ENCODE assay signal across 1 cellular context in the genomic region with DNA sequence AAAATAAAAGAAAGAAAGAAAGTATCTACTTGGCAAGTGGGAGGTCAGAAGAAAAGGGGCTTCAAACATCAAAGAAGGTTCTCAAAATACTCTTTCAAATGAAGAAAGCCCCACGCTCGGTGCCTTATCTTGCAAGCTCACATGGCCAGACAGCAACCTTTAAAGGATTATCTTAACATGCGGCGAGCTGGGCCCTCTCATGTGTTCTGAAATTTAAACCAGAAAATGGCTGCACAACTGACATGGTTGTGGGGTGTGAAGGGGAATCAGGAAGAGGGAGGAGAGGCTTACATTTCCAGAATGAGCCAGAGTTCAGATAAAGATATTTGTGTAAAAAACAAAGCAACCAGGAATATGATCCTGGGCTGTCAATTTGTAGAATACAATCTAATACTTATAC.
TF ChIP-seq lines count a peak whose summit lies in the region.

No MANE protein-coding gene starts in this region.

TF ChIP-seq in K562, 482 proteins besides CTCF, POLR2A, EP300 and RAD21 (continued from another document and continues in another):
- TF ChIP-seq, protein P1, sequence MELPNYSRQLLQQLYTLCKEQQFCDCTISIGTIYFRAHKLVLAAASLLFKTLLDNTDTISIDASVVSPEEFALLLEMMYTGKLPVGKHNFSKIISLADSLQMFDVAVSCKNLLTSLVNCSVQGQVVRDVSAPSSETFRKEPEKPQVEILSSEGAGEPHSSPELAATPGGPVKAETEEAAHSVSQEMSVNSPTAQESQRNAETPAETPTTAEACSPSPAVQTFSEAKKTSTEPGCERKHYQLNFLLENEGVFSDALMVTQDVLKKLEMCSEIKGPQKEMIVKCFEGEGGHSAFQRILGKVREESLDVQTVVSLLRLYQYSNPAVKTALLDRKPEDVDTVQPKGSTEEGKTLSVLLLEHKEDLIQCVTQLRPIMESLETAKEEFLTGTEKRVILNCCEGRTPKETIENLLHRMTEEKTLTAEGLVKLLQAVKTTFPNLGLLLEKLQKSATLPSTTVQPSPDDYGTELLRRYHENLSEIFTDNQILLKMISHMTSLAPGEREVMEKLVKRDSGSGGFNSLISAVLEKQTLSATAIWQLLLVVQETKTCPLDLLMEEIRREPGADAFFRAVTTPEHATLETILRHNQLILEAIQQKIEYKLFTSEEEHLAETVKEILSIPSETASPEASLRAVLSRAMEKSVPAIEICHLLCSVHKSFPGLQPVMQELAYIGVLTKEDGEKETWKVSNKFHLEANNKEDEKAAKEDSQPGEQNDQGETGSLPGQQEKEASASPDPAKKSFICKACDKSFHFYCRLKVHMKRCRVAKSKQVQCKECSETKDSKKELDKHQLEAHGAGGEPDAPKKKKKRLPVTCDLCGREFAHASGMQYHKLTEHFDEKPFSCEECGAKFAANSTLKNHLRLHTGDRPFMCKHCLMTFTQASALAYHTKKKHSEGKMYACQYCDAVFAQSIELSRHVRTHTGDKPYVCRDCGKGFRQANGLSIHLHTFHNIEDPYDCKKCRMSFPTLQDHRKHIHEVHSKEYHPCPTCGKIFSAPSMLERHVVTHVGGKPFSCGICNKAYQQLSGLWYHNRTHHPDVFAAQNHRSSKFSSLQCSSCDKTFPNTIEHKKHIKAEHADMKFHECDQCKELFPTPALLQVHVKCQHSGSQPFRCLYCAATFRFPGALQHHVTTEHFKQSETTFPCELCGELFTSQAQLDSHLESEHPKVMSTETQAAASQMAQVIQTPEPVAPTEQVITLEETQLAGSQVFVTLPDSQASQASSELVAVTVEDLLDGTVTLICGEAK (IDR thresholded peaks at IDR 0.05) = no peak
- TF ChIP-seq, protein P1 (CRISPR knock-in tag; IDR thresholded peaks at IDR 0.05) = no peak
- TF ChIP-seq NRF1 (conservative IDR thresholded peaks at IDR 0.05 in 1 of 2, IDR thresholded peaks at IDR 0.05 in 1 of 2) (no peak), C11orf30 (IDR thresholded peaks at IDR 0.05; ENCODE audit: low read depth) (no peak), ZNF561 (CRISPR knock-in tag; conservative IDR thresholded peaks at IDR 0.05) (peak; percentile 78), ZKSCAN1 (IDR thresholded peaks at IDR 0.05; ENCODE audit: low read depth, low read length) (no peak), ZEB2 (IDR thresholded peaks at IDR 0.05) (no peak), ZBTB43 (CRISPR knock-in tag; IDR thresholded peaks at IDR 0.05) (no peak), CEBPZ (IDR thresholded peaks at IDR 0.05; ENCODE audit: borderline replicate concordance, low read depth, low read length) (no peak), ZNF778 (CRISPR knock-in tag; IDR thresholded peaks at IDR 0.05) (no peak), ILF3 (IDR thresholded peaks at IDR 0.05; ENCODE audit: borderline replicate concordance) (no peak), FOXJ3 (CRISPR knock-in tag; IDR thresholded peaks at IDR 0.05) (no peak), ZNF511 (CRISPR knock-in tag; IDR thresholded peaks at IDR 0.05) (peak; percentile 99), CHD1 (IDR thresholded peaks at IDR 0.05; ENCODE audit: low read length) (no peak), ZNF518B (CRISPR knock-in tag; IDR thresholded peaks at IDR 0.05) (0 out of 2 replicates have a peak, but pooled peaks have one; percentile 61)
- TF ChIP-seq, protein P2, sequence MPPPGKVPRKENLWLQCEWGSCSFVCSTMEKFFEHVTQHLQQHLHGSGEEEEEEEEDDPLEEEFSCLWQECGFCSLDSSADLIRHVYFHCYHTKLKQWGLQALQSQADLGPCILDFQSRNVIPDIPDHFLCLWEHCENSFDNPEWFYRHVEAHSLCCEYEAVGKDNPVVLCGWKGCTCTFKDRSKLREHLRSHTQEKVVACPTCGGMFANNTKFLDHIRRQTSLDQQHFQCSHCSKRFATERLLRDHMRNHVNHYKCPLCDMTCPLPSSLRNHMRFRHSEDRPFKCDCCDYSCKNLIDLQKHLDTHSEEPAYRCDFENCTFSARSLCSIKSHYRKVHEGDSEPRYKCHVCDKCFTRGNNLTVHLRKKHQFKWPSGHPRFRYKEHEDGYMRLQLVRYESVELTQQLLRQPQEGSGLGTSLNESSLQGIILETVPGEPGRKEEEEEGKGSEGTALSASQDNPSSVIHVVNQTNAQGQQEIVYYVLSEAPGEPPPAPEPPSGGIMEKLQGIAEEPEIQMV (tag; conservative IDR thresholded peaks at IDR 0.05; ENCODE audit: low read depth) = peak; percentile 77
- TF ChIP-seq, protein P3, sequence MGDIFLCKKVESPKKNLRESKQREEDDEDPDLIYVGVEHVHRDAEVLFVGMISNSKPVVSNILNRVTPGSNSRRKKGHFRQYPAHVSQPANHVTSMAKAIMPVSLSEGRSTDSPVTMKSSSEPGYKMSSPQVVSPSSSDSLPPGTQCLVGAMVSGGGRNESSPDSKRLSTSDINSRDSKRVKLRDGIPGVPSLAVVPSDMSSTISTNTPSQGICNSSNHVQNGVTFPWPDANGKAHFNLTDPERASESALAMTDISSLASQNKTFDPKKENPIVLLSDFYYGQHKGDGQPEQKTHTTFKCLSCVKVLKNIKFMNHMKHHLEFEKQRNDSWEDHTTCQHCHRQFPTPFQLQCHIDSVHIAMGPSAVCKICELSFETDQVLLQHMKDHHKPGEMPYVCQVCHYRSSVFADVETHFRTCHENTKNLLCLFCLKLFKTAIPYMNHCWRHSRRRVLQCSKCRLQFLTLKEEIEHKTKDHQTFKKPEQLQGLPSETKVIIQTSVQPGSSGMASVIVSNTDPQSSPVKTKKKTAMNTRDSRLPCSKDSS (IDR thresholded peaks at IDR 0.05; ENCODE audit: low read depth, partially characterized antibody) = no peak
